ENCODE assay signal across 18 cellular contexts in the genomic region with DNA sequence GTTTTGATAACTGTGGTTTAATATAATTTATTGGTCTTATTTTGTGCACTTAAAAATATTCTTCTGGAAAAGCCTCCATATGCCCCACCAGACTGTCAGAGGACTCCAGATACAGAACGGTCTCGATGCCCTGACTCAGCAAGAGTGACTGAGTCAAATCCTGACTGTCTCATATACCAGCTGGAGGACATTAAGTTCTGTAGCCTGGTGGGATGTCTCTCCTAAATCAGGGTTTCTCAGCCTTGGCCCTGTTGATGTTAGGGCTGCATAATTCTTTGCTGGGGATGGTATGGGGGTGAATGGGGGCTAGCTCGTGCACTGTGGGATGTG.
DNase-seq lines count a peak whose midpoint lies in the region; ATAC-seq and TF ChIP-seq lines count a peak whose summit lies in the region.
"Had no signal": no experiment of that assay in that cellular context is flagged by ENCODE, and none has a peak within 500 bp of the region (broad histone marks: within the 10 kb centered on the region; RNA-seq: fewer than 3 reads in every experiment).

No MANE protein-coding gene starts in this region.

- no peaks in the 10 kb centered on the region for H3K9me3 ChIP-seq in GM23248 (ENCODE audit: low read depth)
- no peaks in the 10 kb centered on the region for H3K9me3 ChIP-seq in HAP-1
- H3K9me3 ChIP-seq in psoas muscle = no peaks in the 10 kb centered on the region
- H3K9me3 ChIP-seq: A549; BLaER1 treated with 17β-estradiol and CSF1 and Interleukin-3, amounts not matched to agents 10 nM and 100 nM had no signal

- H3K4me3 ChIP-seq in GM23248 (no peak overlapping the region), fibroblast of mammary gland (ENCODE audit: control insufficient read depth, low read depth, low read length) (no peak overlapping the region), HAP-1 (no peak overlapping the region), psoas muscle (no peak overlapping the region)
- H3K4me3 ChIP-seq: A549; BLaER1 treated with 17β-estradiol and CSF1 and Interleukin-3, amounts not matched to agents 10 nM and 100 nM; GM23338 had no signal

- no peak overlapping the region for H3K4me2 ChIP-seq in GM23248 (ENCODE audit: unreplicated experiment)
- H3K4me2 ChIP-seq: A549; BLaER1 treated with 17β-estradiol and CSF1 and Interleukin-3, amounts not matched to agents 10 nM and 100 nM; GM23338 had no signal

- H2AFZ ChIP-seq in GM23248 = no peak overlapping the region
- H2AFZ ChIP-seq: GM23338 had no signal

- no peaks in the 10 kb centered on the region for H3K36me3 ChIP-seq in GM23248 (ENCODE audit: low read depth)
- H3K36me3 ChIP-seq in HAP-1 (replicated peaks) = no peaks in the 10 kb centered on the region
- H3K36me3 ChIP-seq in psoas muscle (ENCODE audit: insufficient read depth in 1 of 2, low read depth in 1 of 2) = no peaks in the 10 kb centered on the region
- H3K36me3 ChIP-seq: BLaER1 treated with 17β-estradiol and CSF1 and Interleukin-3, amounts not matched to agents 10 nM and 100 nM had no signal

- H3K27ac ChIP-seq in GM23248 (no peak overlapping the region), psoas muscle (no peak overlapping the region)
- H3K27ac ChIP-seq: 22Rv1; A549; BLaER1 treated with 17β-estradiol and CSF1 and Interleukin-3, amounts not matched to agents 10 nM and 100 nM had no signal

- H3K27me3 ChIP-seq in GM23248 (replicated peaks; ENCODE audit: insufficient read depth) (no peaks in the 10 kb centered on the region), HAP-1 (ENCODE audit: low read depth) (0 out of 2 replicates have a peak, but pooled peaks cover 2% of the 10 kb centered on the region), psoas muscle (ENCODE audit: insufficient read depth in 3 of 3, low read length in 2 of 3) (no peaks in the 10 kb centered on the region)
- H3K27me3 ChIP-seq: BLaER1 treated with 17β-estradiol and CSF1 and Interleukin-3, amounts not matched to agents 10 nM and 100 nM had no signal

- intact Hi-C loops in psoas muscle (cut with DNase I) = no loop called here

- peak; percentile 40 for DNase-seq in DMS 273 (lab: John Stamatoyannopoulos, UW; ENCODE audit: unreplicated experiment)
- DNase-seq in DMS 273 treated with DMSO at 0.1 percent for 48 hours (lab: John Stamatoyannopoulos, UW) = no peak
- DNase-seq in GM23248 = peak; percentile 72
- DNase-seq in RKO (ENCODE audit: low spot score) = peak; percentile 16
- peak; percentile 35 for DNase-seq in fibroblast of mammary gland (ENCODE audit: low read depth)
- DNase-seq in HAP-1 (ENCODE audit: low spot score in 2 of 2) = no peak
- no peak for DNase-seq in ecto neural progenitor cell (ENCODE audit: low spot score)
- no peak for DNase-seq in psoas muscle
- DNase-seq: CD8-positive, alpha-beta T cell; DMS153; DMS79; HFFc6; KG1 had no signal

- ATAC-seq in psoas muscle = no peak
- ATAC-seq: A549; CD8-positive, alpha-beta T cell; GM23338; HCT116 had no signal

- no peaks in the 10 kb centered on the region for H3K4me1 ChIP-seq in GM23248 (ENCODE audit: insufficient read depth)
- H3K4me1 ChIP-seq in HAP-1 = no peaks in the 10 kb centered on the region
- H3K4me1 ChIP-seq in psoas muscle = no peaks in the 10 kb centered on the region
- H3K4me1 ChIP-seq: A549 had no signal

- TF ChIP-seq CTCF in fibroblast of mammary gland (conservative IDR thresholded peaks at IDR 0.05; ENCODE audit: control insufficient read depth, insufficient read depth, low read depth, low read length) (no peak), psoas muscle (IDR thresholded peaks at IDR 0.05) (no peak)

- H3K79me2 ChIP-seq in GM23248 (ENCODE audit: insufficient read depth) = no peaks in the 10 kb centered on the region

- H3F3A ChIP-seq in GM23248 (ENCODE audit: insufficient read depth) = no peaks in the 10 kb centered on the region

- no peaks in the 10 kb centered on the region for H3K9me2 ChIP-seq in GM23248 (ENCODE audit: insufficient read depth)

- WGBS in GM23248 (ENCODE audit: low coverage in 1 of 2, low lambda C conversion rate in 2 of 2, missing lambda C conversion rate in 2 of 2), 2 experiments = 22 to 30% methylated on average over 3 of the region's 3 CpGs
- 84 to 91% (median 90%) methylated on average over 3 of the region's 3 CpGs for WGBS in psoas muscle, 3 donors

- in situ Hi-C loops in GM23248 (cut with MboI) = no loop called here
- in situ Hi-C loops in HAP-1 (cut with MboI; ENCODE audit: low sequenced_read_pairs) = no loop called here

- no peaks in the 10 kb centered on the region for H4K20me1 ChIP-seq in GM23248 (ENCODE audit: insufficient read depth)
- H4K20me1 ChIP-seq: BLaER1 treated with 17β-estradiol and CSF1 and Interleukin-3, amounts not matched to agents 10 nM and 100 nM had no signal

- no peak overlapping the region for H3K9ac ChIP-seq in GM23248
- H3K9ac ChIP-seq: BLaER1 treated with 17β-estradiol and CSF1 and Interleukin-3, amounts not matched to agents 10 nM and 100 nM had no signal

Comparison
In these comparisons a context has a peak if more than half of its experiments do, and no peak if none do; other contexts are left out.
1. DNase-seq: peak in DMS 273 (single experiment), GM23248 (single experiment), RKO (single experiment) and fibroblast of mammary gland (single experiment); none in DMS 273 treated with DMSO at 0.1 percent for 48 hours (single experiment), HAP-1 (0 of 2), ecto neural progenitor cell (single experiment) and psoas muscle (0 of 2).